19 cellular contexts compared by ENCODE assay signal in genomic region chr2:226307440-226308365, GRCh38.
DNase-seq lines count a peak whose midpoint lies in the region; ATAC-seq, FAIRE-seq and TF ChIP-seq lines count a peak whose summit lies in the region.
"Had no signal": no experiment of that assay in that cellular context is flagged by ENCODE, and none has a peak within 500 bp of the region (broad histone marks: within the 10 kb centered on the region; RNA-seq: fewer than 3 reads in every experiment).

No MANE protein-coding gene starts in this region.

- H3K27ac ChIP-seq in BLaER1 (peak overlapping the region; percentile 74), IMR-90 (ENCODE audit: insufficient read depth, low read length) (no peak overlapping the region), neutrophil (peak overlapping the region; percentile 65)
- H3K27ac ChIP-seq: C4-2B, GM23248, SJSA1 had no signal

- H2BK20ac ChIP-seq in IMR-90 (ENCODE audit: low read depth, low read length): no peak overlapping the region; the same call in 1 of the 2 replicates

- no peak overlapping the region for H3K23ac ChIP-seq in IMR-90 (ENCODE audit: low read depth, low read length)

- DNase-seq in IMR-90: no peak
- no peak for DNase-seq in activated T-cell treated with anti-CD3 and anti-CD28 coated beads, Interleukin-2, amount 50 U/mL, for 1 hour
- no peak for DNase-seq in natural killer cell treated with Interleukin-12 subunit alpha and Interleukin-12 subunit beta and Interleukin-15 and Interleukin-18, amount 100 ng/mL, for 72 hours (ENCODE audit: low spot score)
- DNase-seq in NCI-H2171 (lab: John Stamatoyannopoulos, UW): no peak
- no peak for DNase-seq in ACHN
- DNase-seq: COR-L47, GM23248, KBM-7, NCI-H1417 treated with DMSO at 0.1 percent for 48 hours, NCI-H1930, NCI-H2171 treated with DMSO at 0.1 percent for 48 hours, NCI-H748 treated with DMSO at 0.1 percent for 48 hours, PC-3 had no signal

- dilution Hi-C loops in IMR-90 (cut with HindIII; ENCODE audit: low sequenced_read_pairs, unreplicated experiment): no loop called here

- ATAC-seq in IMR-90 (ENCODE audit: low read depth): no peak
- no peak for ATAC-seq in natural killer cell treated with Interleukin-12 subunit alpha and Interleukin-12 subunit beta and Interleukin-15 and Interleukin-18, amount 100 ng/mL, for 72 hours
- ATAC-seq: PC-3 had no signal

- no peaks in the 10 kb centered on the region for H3K36me3 Mint-ChIP-seq in natural killer cell treated with Interleukin-12 subunit alpha and Interleukin-12 subunit beta and Interleukin-15 and Interleukin-18, amount 100 ng/mL, for 72 hours

- peaks cover 36% of the 10 kb centered on the region for H3K4me1 ChIP-seq in BLaER1
- peaks cover 5% of the 10 kb centered on the region; the same call in 1 of the 2 replicates for H3K4me1 ChIP-seq in IMR-90 (ENCODE audit: control insufficient read depth, insufficient read depth, low read length)
- peaks cover 3 to 11% of the 10 kb centered on the region in 2 experiments for H3K4me1 ChIP-seq in neutrophil (ENCODE audit: control insufficient read depth in 1 of 2, insufficient read depth in 1 of 2, low read depth in 1 of 2, low read length in 1 of 2)
- H3K4me1 ChIP-seq: SJSA1 had no signal

- H3K79me1 ChIP-seq in IMR-90 (ENCODE audit: low read depth in 1 of 2, low read length in 2 of 2): no peaks in the 10 kb centered on the region

- H2AK9ac ChIP-seq in IMR-90 (replicated peaks; ENCODE audit: low read depth, low read length, poor library complexity): no peak overlapping the region

- no peak overlapping the region for H2AFZ ChIP-seq in IMR-90 (replicated peaks; ENCODE audit: low read length, poor library complexity)
- H2AFZ ChIP-seq: GM23248 had no signal

- no peak overlapping the region for H4K5ac ChIP-seq in IMR-90 (ENCODE audit: low read depth, low read length)

- no peak overlapping the region for H4K91ac ChIP-seq in IMR-90 (ENCODE audit: insufficient read depth, low read depth, low read length)

- no peaks in the 10 kb centered on the region for H3K9me1 ChIP-seq in IMR-90 (ENCODE audit: insufficient read depth, low read length)

- H2BK5ac ChIP-seq in IMR-90 (ENCODE audit: low read depth, low read length, poor library complexity, severe bottlenecking): no peak overlapping the region

- H3K14ac ChIP-seq in IMR-90 (replicated peaks; ENCODE audit: low read depth, low read length): peak overlapping the region; percentile 52

- H3K56ac ChIP-seq in IMR-90 (ENCODE audit: extremely low read depth, insufficient read depth, low read length): no peak overlapping the region

- no peak overlapping the region for H3K4ac ChIP-seq in IMR-90 (ENCODE audit: low read depth, low read length)

- TF ChIP-seq CTCF in IMR-90 (conservative IDR thresholded peaks at IDR 0.05; ENCODE audit: low read depth, low read length) (no peak), neutrophil (IDR thresholded peaks at IDR 0.05) (no peak)

- H4K8ac ChIP-seq in IMR-90 (ENCODE audit: low read depth in 2 of 2, low read length in 2 of 2): no peak overlapping the region; a peak in 1 of 4 replicates

- no peaks in the 10 kb centered on the region for H4K20me1 ChIP-seq in BLaER1
- no peaks in the 10 kb centered on the region for H4K20me1 ChIP-seq in IMR-90 (ENCODE audit: insufficient read depth, low read length)

- no peak for TF ChIP-seq POLR2A in IMR-90 (IDR thresholded peaks at IDR 0.05; ENCODE audit: low read depth, low read length)

- H3K4me1 Mint-ChIP-seq in natural killer cell treated with Interleukin-12 subunit alpha and Interleukin-12 subunit beta and Interleukin-15 and Interleukin-18, amount 100 ng/mL, for 72 hours (ENCODE audit: low read depth in 2 of 2): no peaks in the 10 kb centered on the region

- H3K27me3 ChIP-seq in BLaER1 (no peaks in the 10 kb centered on the region), IMR-90 (ENCODE audit: control insufficient read depth, insufficient read depth, low read length) (no peaks in the 10 kb centered on the region), neutrophil (no peaks in the 10 kb centered on the region)
- H3K27me3 ChIP-seq: SJSA1 had no signal

- no peak overlapping the region for H3K27ac Mint-ChIP-seq in natural killer cell treated with Interleukin-12 subunit alpha and Interleukin-12 subunit beta and Interleukin-15 and Interleukin-18, amount 100 ng/mL, for 72 hours

- CTCF ChIA-PET in IMR-90 (lab: Yijun Ruan, JAX): no interaction called here

- intact Hi-C loops in IMR-90 (cut with micrococcal nuclease): loop anchor here (1.0 to 10.0 kb wide), 2 partner anchors 8 to 487 kb away; partner anchors contain the start of gene IRS1

- no TSS peak for BruUV-seq in IMR-90 (replicated peaks; lab: Mats Ljungman, UMichigan)

- H3K9me3 ChIP-seq in BLaER1 (no peaks in the 10 kb centered on the region), IMR-90 (ENCODE audit: control insufficient read depth, insufficient read depth, low read length) (no peaks in the 10 kb centered on the region), neutrophil (no peaks in the 10 kb centered on the region)
- H3K9me3 ChIP-seq: SJSA1 had no signal

- peak; percentile 95 for FAIRE-seq in islet of Langerhans (lab: Jason Lieb, UNC)
- FAIRE-seq: A204.1 had no signal

- H2AK5ac ChIP-seq in IMR-90 (ENCODE audit: low read depth, low read length): no peak overlapping the region

- H3K18ac ChIP-seq in IMR-90 (ENCODE audit: low read depth, low read length): no peak overlapping the region

- no peaks in the 10 kb centered on the region for H3K36me3 ChIP-seq in BLaER1
- no peaks in the 10 kb centered on the region for H3K36me3 ChIP-seq in IMR-90 (ENCODE audit: control insufficient read depth, insufficient read depth, low read length)
- H3K36me3 ChIP-seq in neutrophil: no peaks in the 10 kb centered on the region
- H3K36me3 ChIP-seq: SJSA1 had no signal

- H2BK15ac ChIP-seq in IMR-90 (ENCODE audit: low read depth, low read length): no peak overlapping the region

- H3K9me3 Mint-ChIP-seq in natural killer cell treated with Interleukin-12 subunit alpha and Interleukin-12 subunit beta and Interleukin-15 and Interleukin-18, amount 100 ng/mL, for 72 hours: no peaks in the 10 kb centered on the region

- no peak overlapping the region for H3K9ac ChIP-seq in BLaER1
- no peak overlapping the region for H3K9ac ChIP-seq in IMR-90 (ENCODE audit: low read depth, low read length)
- H3K9ac ChIP-seq: GM23248 had no signal

- H3K4me3 Mint-ChIP-seq in natural killer cell treated with Interleukin-12 subunit alpha and Interleukin-12 subunit beta and Interleukin-15 and Interleukin-18, amount 100 ng/mL, for 72 hours: no peak overlapping the region

- H3K27me3 Mint-ChIP-seq in natural killer cell treated with Interleukin-12 subunit alpha and Interleukin-12 subunit beta and Interleukin-15 and Interleukin-18, amount 100 ng/mL, for 72 hours: no peaks in the 10 kb centered on the region

- no peak for TF ChIP-seq RAD21 in IMR-90 (IDR thresholded peaks at IDR 0.05; ENCODE audit: low read length)

- POLR2A ChIA-PET in IMR-90 (lab: Charles Lee; ENCODE audit: unreplicated experiment): interaction anchor here (0.7 kb wide), 1 partner anchor 421 kb away, joined by 3 read pairs; no protein-coding TSS in a partner anchor

- H3K4me2 ChIP-seq in BLaER1: peak overlapping the region; percentile 67; the same call in 1 of the 2 replicates
- no peak overlapping the region for H3K4me2 ChIP-seq in IMR-90 (ENCODE audit: low read depth, low read length)

- in situ Hi-C loops in IMR-90 (cut with MboI; ENCODE audit: low sequenced_read_pairs) (no loop called here), ACHN (cut with HindIII; ENCODE audit: low pct_ligation_motif_present, low pct_unique_long_range_greater_than_20kb, low sequenced_read_pairs) (no loop called here)

- no peak overlapping the region for H2BK120ac ChIP-seq in IMR-90 (ENCODE audit: low read depth, low read length)

- no CpG with 5 or more reads among the region's 6 CpGs for WGBS in IMR-90 (ENCODE audit: extremely low coverage in 2 of 2, insufficient read length in 1 of 2), 2 experiments

- no peak overlapping the region for H3K4me3 ChIP-seq in BLaER1
- no peak overlapping the region for H3K4me3 ChIP-seq in IMR-90 (ENCODE audit: insufficient read depth, low read depth, low read length)
- no peak overlapping the region for H3K4me3 ChIP-seq in neutrophil (ENCODE audit: low read depth in 1 of 2, low read length in 1 of 2)
- H3K4me3 ChIP-seq: GM23248, SJSA1 had no signal

TF ChIP-seq in IMR-90, 13 proteins besides CTCF, POLR2A, EP300 and RAD21:
- TF ChIP-seq, protein P1, sequence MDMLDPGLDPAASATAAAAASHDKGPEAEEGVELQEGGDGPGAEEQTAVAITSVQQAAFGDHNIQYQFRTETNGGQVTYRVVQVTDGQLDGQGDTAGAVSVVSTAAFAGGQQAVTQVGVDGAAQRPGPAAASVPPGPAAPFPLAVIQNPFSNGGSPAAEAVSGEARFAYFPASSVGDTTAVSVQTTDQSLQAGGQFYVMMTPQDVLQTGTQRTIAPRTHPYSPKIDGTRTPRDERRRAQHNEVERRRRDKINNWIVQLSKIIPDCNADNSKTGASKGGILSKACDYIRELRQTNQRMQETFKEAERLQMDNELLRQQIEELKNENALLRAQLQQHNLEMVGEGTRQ (IDR thresholded peaks at IDR 0.05; ENCODE audit: low read depth, low read length): no peak
- TF ChIP-seq MAFK (IDR thresholded peaks at IDR 0.05; ENCODE audit: low read depth, low read length): no peak
- no peak for TF ChIP-seq RCOR1 (IDR thresholded peaks at IDR 0.05; ENCODE audit: insufficient replicate concordance, low read length)
- TF ChIP-seq CHD1 (IDR thresholded peaks at IDR 0.05; ENCODE audit: low read depth, low read length): no peak
- TF ChIP-seq RFX5 (IDR thresholded peaks at IDR 0.05; ENCODE audit: low read depth, low read length): no peak
- TF ChIP-seq, protein P2, sequence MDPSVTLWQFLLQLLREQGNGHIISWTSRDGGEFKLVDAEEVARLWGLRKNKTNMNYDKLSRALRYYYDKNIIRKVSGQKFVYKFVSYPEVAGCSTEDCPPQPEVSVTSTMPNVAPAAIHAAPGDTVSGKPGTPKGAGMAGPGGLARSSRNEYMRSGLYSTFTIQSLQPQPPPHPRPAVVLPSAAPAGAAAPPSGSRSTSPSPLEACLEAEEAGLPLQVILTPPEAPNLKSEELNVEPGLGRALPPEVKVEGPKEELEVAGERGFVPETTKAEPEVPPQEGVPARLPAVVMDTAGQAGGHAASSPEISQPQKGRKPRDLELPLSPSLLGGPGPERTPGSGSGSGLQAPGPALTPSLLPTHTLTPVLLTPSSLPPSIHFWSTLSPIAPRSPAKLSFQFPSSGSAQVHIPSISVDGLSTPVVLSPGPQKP (IDR thresholded peaks at IDR 0.05; ENCODE audit: borderline replicate concordance, low read depth, low read length): no peak
- no peak for TF ChIP-seq SMC3 (IDR thresholded peaks at IDR 0.05; ENCODE audit: low read depth, low read length)
- TF ChIP-seq BHLHE40 (IDR thresholded peaks at IDR 0.05; ENCODE audit: low read depth, low read length): no peak
- TF ChIP-seq MXI1 (IDR thresholded peaks at IDR 0.05; ENCODE audit: borderline replicate concordance, low read depth, low read length): no peak
- TF ChIP-seq NFE2L2 (IDR thresholded peaks at IDR 0.05; ENCODE audit: low read depth, low read length): no peak
- no peak for TF ChIP-seq CEBPB (IDR thresholded peaks at IDR 0.05; ENCODE audit: low read depth, low read length)
- no peak for TF ChIP-seq MAZ (IDR thresholded peaks at IDR 0.05; ENCODE audit: borderline replicate concordance, low read depth, low read length)
- TF ChIP-seq FOS (IDR thresholded peaks at IDR 0.05; ENCODE audit: low read depth, low read length): no peak
